In genomic region chr12:49537231-49537708, GRCh38 we compare ENCODE assay signal across 2 cellular contexts.
TF ChIP-seq lines count a peak whose summit lies in the region.

No MANE protein-coding gene starts in this region.

TF ChIP-seq in HEK293, 187 proteins besides CTCF, POLR2A, EP300 and RAD21:
- TF ChIP-seq ZNF362 (tag by site-specific recombination; IDR thresholded peaks at IDR 0.05) (peak; percentile 95), ZSCAN23 (tag by site-specific recombination; IDR thresholded peaks at IDR 0.05) (no peak), WT1 (tag by site-specific recombination; IDR thresholded peaks at IDR 0.05) (peak; percentile 71), ZNF132 (tag by site-specific recombination; IDR thresholded peaks at IDR 0.05; ENCODE audit: borderline replicate concordance) (no peak), ZSCAN18 (tag by site-specific recombination; IDR thresholded peaks at IDR 0.05) (no peak), IKZF3 (tag by site-specific recombination; IDR thresholded peaks at IDR 0.05) (0 out of 2 replicates have a peak, but pooled peaks have one; percentile 16)
TF ChIP-seq in HEK293: peak in this region for 3.

TF ChIP-seq in GM12878, 131 proteins besides CTCF, POLR2A, EP300 and RAD21 (continued from another document):
- no peak for TF ChIP-seq BCL3 (IDR thresholded peaks at IDR 0.05; ENCODE audit: borderline replicate concordance, insufficient read depth, low read depth, low read length, poor library complexity, severe bottlenecking)
- TF ChIP-seq SUZ12 (IDR thresholded peaks at IDR 0.05; ENCODE audit: unreplicated experiment): no peak
- no peak for TF ChIP-seq HDGF (IDR thresholded peaks at IDR 0.05)
- no peak for TF ChIP-seq ZBED1 (IDR thresholded peaks at IDR 0.05; ENCODE audit: borderline replicate concordance)
- TF ChIP-seq FOS (IDR thresholded peaks at IDR 0.05; ENCODE audit: borderline replicate concordance, extremely low read depth, insufficient read length): no peak
- no peak for TF ChIP-seq RUNX3 (IDR thresholded peaks at IDR 0.05; ENCODE audit: low read length)
- no peak for TF ChIP-seq ATF7 (IDR thresholded peaks at IDR 0.05; ENCODE audit: low read depth)
- TF ChIP-seq SP1 (IDR thresholded peaks at IDR 0.05; ENCODE audit: low read depth, low read length): no peak
- TF ChIP-seq BRCA1 (IDR thresholded peaks at IDR 0.05; ENCODE audit: low read depth, low read length): no peak
- no peak for TF ChIP-seq SPI1 (IDR thresholded peaks at IDR 0.05; ENCODE audit: borderline replicate concordance, insufficient read depth, low read depth, low read length)
TF ChIP-seq in GM12878: peak in this region for 0.
